ENCODE assay signal across 8 cellular contexts in genomic region chr3:70358978-70359580, GRCh38. TPM values are rescaled to one million over a fixed set of nuclear protein-coding genes. Genes with fewer than 3 reads are reported as not detected.
DNase-seq lines count a peak whose midpoint lies in the region; ATAC-seq and TF ChIP-seq lines count a peak whose summit lies in the region.
"Had no signal": no experiment of that assay in that cellular context is flagged by ENCODE, and none has a peak within 500 bp of the region (broad histone marks: within the 10 kb centered on the region; RNA-seq: fewer than 3 reads in every experiment).

No MANE protein-coding gene starts in this region.

- ATAC-seq in GM21786 (IDR thresholded peaks at IDR 0.05; ENCODE audit: unreplicated experiment) (no peak), HG03460 (IDR thresholded peaks at IDR 0.05; ENCODE audit: unreplicated experiment) (no peak)

- no peak overlapping the region for H3K4me3 ChIP-seq in GM06990 (replicated peaks; ENCODE audit: low read depth, low read length)
- no peak overlapping the region for H3K4me3 ChIP-seq in WI38 (ENCODE audit: low read depth, low read length)
- H3K4me3 ChIP-seq in kidney epithelial cell (ENCODE audit: low read depth, low read length), result no peak overlapping the region
- H3K4me3 ChIP-seq: skin epidermis had no signal

- TF ChIP-seq CTCF in GM06990 (IDR thresholded peaks at IDR 0.05; ENCODE audit: insufficient read depth, low read length, poor library complexity, severe bottlenecking) (peak; percentile 56), WI38 (IDR thresholded peaks at IDR 0.05; ENCODE audit: low read depth, low read length) (peak; percentile 31), kidney epithelial cell (IDR thresholded peaks at IDR 0.05; ENCODE audit: insufficient read depth, low read length, poor library complexity, severe bottlenecking) (peak; percentile 64)

- DNase-seq in GM06990 (ENCODE audit: extremely low read depth, insufficient read length) (no peak), HT1080 (ENCODE audit: low read depth) (peak; percentile 23), kidney epithelial cell (ENCODE audit: low read depth) (peak; percentile 19), occipital lobe (lab: John Stamatoyannopoulos, UW) (no peak)

- H3K27me3 ChIP-seq in GM06990 (replicated peaks; ENCODE audit: control insufficient read depth, insufficient read depth, low read length), result no peaks in the 10 kb centered on the region
- H3K27me3 ChIP-seq in kidney epithelial cell (ENCODE audit: control insufficient read depth, insufficient read depth, low read length), result no peaks in the 10 kb centered on the region

- H3K36me3 ChIP-seq in GM06990 (ENCODE audit: control insufficient read depth, insufficient read depth, low read length), result no peaks in the 10 kb centered on the region
- no peaks in the 10 kb centered on the region for H3K36me3 ChIP-seq in kidney epithelial cell (ENCODE audit: control insufficient read depth, insufficient read depth, low read length)

RNA-seq across cellular contexts. Expression of gene MDFIC2, which starts 46.6 kb away (rescaled TPM):
- not detected in 2 replicates for total RNA-seq in HT1080 (2014; rRNA removed; shearing (Covaris generic))
- not detected in 2 replicates for polyA plus RNA-seq in HT1080 (2015; cell fraction: cytosol; rRNA removed)
- not detected in 2 replicates for polyA plus RNA-seq in HT1080 (2015; cell fraction: nucleus; rRNA removed)
- total RNA-seq in kidney epithelial cell (not detected in 2 replicates), occipital lobe (not detected)

Comparison
In these comparisons a context has a peak if more than half of its experiments do, and no peak if none do; other contexts are left out.
1. DNase-seq: peak in HT1080 (single experiment) and kidney epithelial cell (single experiment); none in GM06990 (single experiment) and occipital lobe (single experiment).
2. Peak in every context shown above with its lines, with median percentiles within 50 percentile points of each other: CTCF ChIP-seq.